1 cellular context compared by ENCODE assay signal in the genomic region with DNA sequence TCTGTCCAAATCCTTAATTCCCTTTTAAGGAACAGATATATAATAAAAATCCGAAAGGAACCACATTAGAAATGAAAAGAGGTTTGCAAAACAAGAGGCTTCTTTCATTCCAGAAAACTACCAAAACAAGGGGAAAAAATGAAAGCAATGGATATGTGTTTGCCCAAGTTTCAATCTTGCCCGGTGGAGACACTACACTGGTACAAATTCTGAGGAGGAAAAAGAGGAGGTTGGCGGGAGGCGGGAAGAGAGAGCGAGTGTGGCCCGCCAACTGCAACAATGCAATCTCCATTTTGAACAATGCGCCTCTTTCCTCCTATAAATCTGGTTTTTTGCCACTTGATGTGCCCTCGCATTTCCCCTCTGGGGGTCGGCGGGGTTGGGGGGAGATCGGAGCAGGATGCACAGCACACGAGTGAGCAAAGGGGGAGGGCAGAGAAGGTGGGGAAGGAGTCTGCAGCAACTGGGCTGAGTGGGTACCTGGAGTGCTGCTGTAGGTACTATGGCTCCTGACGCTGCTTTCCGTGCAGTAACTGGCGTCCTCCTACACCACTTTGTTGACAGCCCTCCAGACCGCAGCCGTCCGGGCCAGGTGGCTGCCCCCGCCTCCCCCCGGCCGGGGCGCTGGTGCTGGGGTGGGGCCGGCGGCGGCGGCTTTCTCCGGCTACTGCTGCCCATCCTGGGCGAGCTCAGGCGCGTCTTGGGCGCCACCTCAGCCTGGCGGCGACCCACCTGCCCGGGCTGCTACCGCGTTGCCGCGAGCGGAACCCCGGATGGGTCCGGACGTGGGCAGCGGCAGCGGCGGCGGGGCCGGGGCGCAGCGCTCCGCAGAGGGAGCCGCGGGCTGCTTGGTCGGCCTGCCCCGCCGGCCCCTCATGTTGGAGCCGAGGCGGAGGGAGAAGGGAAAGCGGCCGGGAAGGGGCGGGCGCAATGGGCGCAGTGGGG.
TF ChIP-seq lines count a peak whose summit lies in the region.

No MANE protein-coding gene starts in this region.

TF ChIP-seq in GM12878, 131 proteins besides CTCF, POLR2A, EP300 and RAD21 (continued from another document and continues in another):
- no peak for TF ChIP-seq E4F1 (IDR thresholded peaks at IDR 0.05; ENCODE audit: borderline replicate concordance, partially characterized antibody)
- no peak for TF ChIP-seq CBX3 (IDR thresholded peaks at IDR 0.05; ENCODE audit: borderline replicate concordance, low read depth)
- peak; percentile 80; the same call in 1 of the 2 replicates for TF ChIP-seq ZNF207 (IDR thresholded peaks at IDR 0.05; ENCODE audit: borderline replicate concordance)
- TF ChIP-seq FOXK2 (IDR thresholded peaks at IDR 0.05) = no peak
- TF ChIP-seq CBFB (IDR thresholded peaks at IDR 0.05; ENCODE audit: low read depth) = no peak; the same call in none of the 2 replicates
- no peak for TF ChIP-seq NRF1 (conservative IDR thresholded peaks at IDR 0.05; ENCODE audit: low read depth, low read length)
- TF ChIP-seq RB1 (IDR thresholded peaks at IDR 0.05; ENCODE audit: borderline replicate concordance) = peak; percentile 67
- TF ChIP-seq, protein P1, sequence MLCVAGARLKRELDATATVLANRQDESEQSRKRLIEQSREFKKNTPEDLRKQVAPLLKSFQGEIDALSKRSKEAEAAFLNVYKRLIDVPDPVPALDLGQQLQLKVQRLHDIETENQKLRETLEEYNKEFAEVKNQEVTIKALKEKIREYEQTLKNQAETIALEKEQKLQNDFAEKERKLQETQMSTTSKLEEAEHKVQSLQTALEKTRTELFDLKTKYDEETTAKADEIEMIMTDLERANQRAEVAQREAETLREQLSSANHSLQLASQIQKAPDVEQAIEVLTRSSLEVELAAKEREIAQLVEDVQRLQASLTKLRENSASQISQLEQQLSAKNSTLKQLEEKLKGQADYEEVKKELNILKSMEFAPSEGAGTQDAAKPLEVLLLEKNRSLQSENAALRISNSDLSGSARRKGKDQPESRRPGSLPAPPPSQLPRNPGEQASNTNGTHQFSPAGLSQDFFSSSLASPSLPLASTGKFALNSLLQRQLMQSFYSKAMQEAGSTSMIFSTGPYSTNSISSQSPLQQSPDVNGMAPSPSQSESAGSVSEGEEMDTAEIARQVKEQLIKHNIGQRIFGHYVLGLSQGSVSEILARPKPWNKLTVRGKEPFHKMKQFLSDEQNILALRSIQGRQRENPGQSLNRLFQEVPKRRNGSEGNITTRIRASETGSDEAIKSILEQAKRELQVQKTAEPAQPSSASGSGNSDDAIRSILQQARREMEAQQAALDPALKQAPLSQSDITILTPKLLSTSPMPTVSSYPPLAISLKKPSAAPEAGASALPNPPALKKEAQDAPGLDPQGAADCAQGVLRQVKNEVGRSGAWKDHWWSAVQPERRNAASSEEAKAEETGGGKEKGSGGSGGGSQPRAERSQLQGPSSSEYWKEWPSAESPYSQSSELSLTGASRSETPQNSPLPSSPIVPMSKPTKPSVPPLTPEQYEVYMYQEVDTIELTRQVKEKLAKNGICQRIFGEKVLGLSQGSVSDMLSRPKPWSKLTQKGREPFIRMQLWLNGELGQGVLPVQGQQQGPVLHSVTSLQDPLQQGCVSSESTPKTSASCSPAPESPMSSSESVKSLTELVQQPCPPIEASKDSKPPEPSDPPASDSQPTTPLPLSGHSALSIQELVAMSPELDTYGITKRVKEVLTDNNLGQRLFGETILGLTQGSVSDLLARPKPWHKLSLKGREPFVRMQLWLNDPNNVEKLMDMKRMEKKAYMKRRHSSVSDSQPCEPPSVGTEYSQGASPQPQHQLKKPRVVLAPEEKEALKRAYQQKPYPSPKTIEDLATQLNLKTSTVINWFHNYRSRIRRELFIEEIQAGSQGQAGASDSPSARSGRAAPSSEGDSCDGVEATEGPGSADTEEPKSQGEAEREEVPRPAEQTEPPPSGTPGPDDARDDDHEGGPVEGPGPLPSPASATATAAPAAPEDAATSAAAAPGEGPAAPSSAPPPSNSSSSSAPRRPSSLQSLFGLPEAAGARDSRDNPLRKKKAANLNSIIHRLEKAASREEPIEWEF (IDR thresholded peaks at IDR 0.05; ENCODE audit: insufficient replicate concordance, low read depth, low read length) = no peak
- TF ChIP-seq, protein P2, sequence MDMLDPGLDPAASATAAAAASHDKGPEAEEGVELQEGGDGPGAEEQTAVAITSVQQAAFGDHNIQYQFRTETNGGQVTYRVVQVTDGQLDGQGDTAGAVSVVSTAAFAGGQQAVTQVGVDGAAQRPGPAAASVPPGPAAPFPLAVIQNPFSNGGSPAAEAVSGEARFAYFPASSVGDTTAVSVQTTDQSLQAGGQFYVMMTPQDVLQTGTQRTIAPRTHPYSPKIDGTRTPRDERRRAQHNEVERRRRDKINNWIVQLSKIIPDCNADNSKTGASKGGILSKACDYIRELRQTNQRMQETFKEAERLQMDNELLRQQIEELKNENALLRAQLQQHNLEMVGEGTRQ (IDR thresholded peaks at IDR 0.05; ENCODE audit: borderline replicate concordance, low read depth, low read length) = no peak
- TF ChIP-seq RUNX3 (IDR thresholded peaks at IDR 0.05; ENCODE audit: low read length) = peak; percentile 87
- no peak for TF ChIP-seq ELK1 (IDR thresholded peaks at IDR 0.05; ENCODE audit: low read depth, low read length)
- TF ChIP-seq BCL11A (IDR thresholded peaks at IDR 0.05; ENCODE audit: low read depth, low read length) = no peak
- TF ChIP-seq ZBED1 (IDR thresholded peaks at IDR 0.05; ENCODE audit: borderline replicate concordance) = 0 out of 2 replicates have a peak, but pooled peaks have one; percentile 10
- TF ChIP-seq EZH2 (IDR thresholded peaks at IDR 0.05; ENCODE audit: borderline replicate concordance, control insufficient read depth, low read depth, low read length) = no peak
- peak; percentile 59 for TF ChIP-seq POLR2AphosphoS5 (IDR thresholded peaks at IDR 0.05; ENCODE audit: low read length)
- no peak for TF ChIP-seq STAT1 (conservative IDR thresholded peaks at IDR 0.05)
- TF ChIP-seq ZNF622 (IDR thresholded peaks at IDR 0.05) = no peak
- no peak for TF ChIP-seq ZZZ3 (IDR thresholded peaks at IDR 0.05; ENCODE audit: control insufficient read depth, insufficient read length, low read depth)
- no peak for TF ChIP-seq PBX3 (IDR thresholded peaks at IDR 0.05; ENCODE audit: insufficient replicate concordance, low read depth, low read length)
- no peak for TF ChIP-seq HDAC2 (IDR thresholded peaks at IDR 0.05)
- no peak for TF ChIP-seq ZNF24 (IDR thresholded peaks at IDR 0.05)
- no peak for TF ChIP-seq SREBF1 (IDR thresholded peaks at IDR 0.05; ENCODE audit: low read length)
- TF ChIP-seq ZNF592 (IDR thresholded peaks at IDR 0.05) = no peak
- TF ChIP-seq CEBPZ (IDR thresholded peaks at IDR 0.05; ENCODE audit: low read depth, low read length) = no peak
- TF ChIP-seq HDGF (IDR thresholded peaks at IDR 0.05) = peak; percentile 82; the same call in 1 of the 2 replicates
- TF ChIP-seq BACH1 (IDR thresholded peaks at IDR 0.05; ENCODE audit: borderline replicate concordance) = peak; percentile 65; the same call in 1 of the 2 replicates
- TF ChIP-seq ATF7 (IDR thresholded peaks at IDR 0.05; ENCODE audit: low read depth) = peak; percentile 13; the same call in 1 of the 2 replicates
- TF ChIP-seq BRCA1 (IDR thresholded peaks at IDR 0.05; ENCODE audit: low read depth, low read length) = no peak
- no peak for TF ChIP-seq RBBP5 (conservative IDR thresholded peaks at IDR 0.05)
- TF ChIP-seq KAT2A (conservative IDR thresholded peaks at IDR 0.05; ENCODE audit: control insufficient read depth, low read depth, low read length) = no peak
- TF ChIP-seq SIX5 (IDR thresholded peaks at IDR 0.05; ENCODE audit: low read depth, low read length, severe bottlenecking) = no peak
- peak; percentile 57; the same call in 1 of the 2 replicates for TF ChIP-seq SMARCA5 (IDR thresholded peaks at IDR 0.05)
- TF ChIP-seq SP1 (IDR thresholded peaks at IDR 0.05; ENCODE audit: low read depth, low read length) = no peak
